In the genomic region with DNA sequence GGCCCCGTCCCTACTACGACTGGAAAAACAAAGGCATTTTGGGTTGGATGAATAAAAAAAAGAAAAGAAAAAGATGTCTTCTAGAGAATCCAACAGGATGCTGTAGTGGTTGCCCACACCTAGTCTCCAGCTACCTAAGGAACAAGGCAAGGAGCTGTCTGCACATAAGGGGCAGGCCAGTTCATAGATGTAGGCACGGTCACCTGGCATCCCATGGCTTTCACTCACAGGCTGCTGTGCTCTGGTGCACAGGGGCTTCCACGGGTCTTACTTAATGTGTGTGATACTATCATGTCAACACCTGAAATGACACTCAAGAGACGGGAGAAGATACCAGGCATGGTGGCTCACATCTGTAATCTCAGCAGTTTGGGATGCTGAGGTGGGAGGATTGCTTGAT, we compare ENCODE assay signal across 9 cellular contexts. TPM values are rescaled to one million over a fixed set of nuclear protein-coding genes. Genes with fewer than 3 reads are reported as not detected.
DNase-seq lines count a peak whose midpoint lies in the region; ATAC-seq and TF ChIP-seq lines count a peak whose summit lies in the region.
"Had no signal": no experiment of that assay in that cellular context is flagged by ENCODE, and none has a peak within 500 bp of the region (broad histone marks: within the 10 kb centered on the region; RNA-seq: fewer than 3 reads in every experiment).

No MANE protein-coding gene starts in this region.

- TF ChIP-seq CTCF in heart left ventricle (IDR thresholded peaks at IDR 0.05) (no peak), mammary epithelial cell (conservative IDR thresholded peaks at IDR 0.05 in 1 of 2, IDR thresholded peaks at IDR 0.05 in 1 of 2; ENCODE audit: extremely low read depth in 1 of 2, insufficient read depth in 1 of 2, low read depth in 1 of 2, low read length in 2 of 2) (no peak), uterus (IDR thresholded peaks at IDR 0.05) (no peak)

- dilution Hi-C loops in mammary epithelial cell (cut with HindIII; ENCODE audit: low sequenced_read_pairs) = no loop called here

- H3K4me1 ChIP-seq in heart left ventricle (peaks cover 0 to 43% (median 16%) of the 10 kb centered on the region in 12 donors), mammary epithelial cell (ENCODE audit: insufficient read depth, low read length) (no peaks in the 10 kb centered on the region), mucosa of stomach (ENCODE audit: control insufficient read depth, insufficient read depth, low read length) (peaks cover 8% of the 10 kb centered on the region), uterus (peaks cover 0 to 11% of the 10 kb centered on the region in 2 donors)

- WGBS in heart left ventricle, 4 donors = 64 to 68% (median 66%) methylated on average over 5 of the region's 5 CpGs
- 81% methylated on average over 5 of the region's 5 CpGs for WGBS in mammary epithelial cell (ENCODE audit: low coverage, missing lambda C conversion rate)

- TF ChIP-seq POLR2A in heart left ventricle (IDR thresholded peaks at IDR 0.05) (no peak), uterus (IDR thresholded peaks at IDR 0.05) (no peak)

- DNase-seq in heart left ventricle (no peak), cardiac septum (ENCODE audit: low spot score) (no peak), mammary epithelial cell (no peak), uterus (peak in 1 of 2 donors; percentile 19), DMS 273 treated with DMSO at 0.1 percent for 48 hours (lab: John Stamatoyannopoulos, UW) (no peak), glomerular visceral epithelial cell (ENCODE audit: extremely low spot score) (no peak), HT-29 (ENCODE audit: low spot score) (no peak)
- DNase-seq: NCI-H1048 had no signal

- BruUV-seq in mammary epithelial cell (replicated peaks; lab: Mats Ljungman, UMichigan) = TSS peak; percentile 32

- in situ Hi-C loops in mammary epithelial cell (cut with MboI; ENCODE audit: low sequenced_read_pairs in 2 of 2) = no loop called here

- CTCF ChIA-PET in mammary epithelial cell (lab: Charles Lee; ENCODE audit: low non-redundant PET) = no interaction called here

- peak overlapping the region; percentile 66 for H3K4me2 ChIP-seq in mammary epithelial cell (ENCODE audit: insufficient read depth, low read depth, low read length)

- H2AFZ ChIP-seq in mammary epithelial cell (ENCODE audit: low read depth, low read length) = peak overlapping the region; percentile 60

- intact Hi-C loops in heart left ventricle (cut with DNase I) = loop anchor here in 5 of 10 donors (2.0 to 5.0 kb wide), 3 partner anchors 25 to 37 kb away; no protein-coding TSS in a partner anchor
- intact Hi-C loops in cardiac septum (cut with DNase I) = loop anchor here (2.0 to 10.0 kb wide), 2 partner anchors 37 to 295 kb away; a partner anchor contains a TSS
- intact Hi-C loops in mammary epithelial cell (cut with micrococcal nuclease) = loop anchor here (2.0 kb wide), 2 partner anchors 25 to 37 kb away; no protein-coding TSS in a partner anchor
- intact Hi-C loops in uterus (cut with DNase I; ENCODE audit: low total_unique reads) = loop anchor here (10.0 kb wide), 1 partner anchor 75 kb away; no protein-coding TSS in a partner anchor

- no peak overlapping the region for H3K9ac ChIP-seq in mammary epithelial cell (ENCODE audit: insufficient read depth, low read length)
- H3K9ac ChIP-seq in mucosa of stomach (ENCODE audit: low read length) = peak overlapping the region; percentile 43

- H3K36me3 ChIP-seq in heart left ventricle = peaks cover 0 to 19% (median 16%) of the 10 kb centered on the region in 9 donors
- H3K36me3 ChIP-seq in mammary epithelial cell (ENCODE audit: insufficient read depth, low read length) = peaks cover 2% of the 10 kb centered on the region
- H3K36me3 ChIP-seq in mucosa of stomach (ENCODE audit: control insufficient read depth, insufficient read depth, low read length) = no peaks in the 10 kb centered on the region
- H3K36me3 ChIP-seq in uterus = no peaks in the 10 kb centered on the region

- H3K27ac ChIP-seq in heart left ventricle (peak overlapping the region in 11 of 12 donors; percentile 89 to 100 (median 96)), mammary epithelial cell (ENCODE audit: insufficient read depth, low read depth, low read length) (no peak overlapping the region), uterus (peak overlapping the region; percentile 95 to 99)

- H4K20me1 ChIP-seq in mammary epithelial cell (ENCODE audit: insufficient read depth, low read length) = no peaks in the 10 kb centered on the region

- no peak for ATAC-seq in heart left ventricle

- peak overlapping the region; percentile 58 to 99 (median 73) for H3K4me3 ChIP-seq in heart left ventricle
- H3K4me3 ChIP-seq in mammary epithelial cell (replicated peaks in 1 of 3; ENCODE audit: insufficient read depth in 1 of 3, low read depth in 2 of 3, low read length in 3 of 3) = peak overlapping the region; percentile 20 to 72 (median 26)
- H3K4me3 ChIP-seq in mucosa of stomach (ENCODE audit: low read length) = no peak overlapping the region
- peak overlapping the region; percentile 79 to 94 for H3K4me3 ChIP-seq in uterus

- H3K9me3 ChIP-seq in heart left ventricle = no peaks in the 10 kb centered on the region
- no peaks in the 10 kb centered on the region for H3K9me3 ChIP-seq in mammary epithelial cell (replicated peaks; ENCODE audit: insufficient read depth, low read length)
- no peaks in the 10 kb centered on the region for H3K9me3 ChIP-seq in mucosa of stomach (ENCODE audit: control insufficient read depth, low read length)
- H3K9me3 ChIP-seq in uterus = no peaks in the 10 kb centered on the region

- H3K79me2 ChIP-seq in mammary epithelial cell (ENCODE audit: insufficient read depth, low read length) = peaks cover 3% of the 10 kb centered on the region

- H3K27me3 ChIP-seq in heart left ventricle (no peaks in the 10 kb centered on the region), mammary epithelial cell (ENCODE audit: insufficient read depth, low read length) (no peaks in the 10 kb centered on the region), mucosa of stomach (ENCODE audit: control insufficient read depth, insufficient read depth, low read length) (no peaks in the 10 kb centered on the region), uterus (no peaks in the 10 kb centered on the region)

RNA-seq across cellular contexts. Expression of a gene that starts 1.0 kb away (rescaled TPM):
- 10 to 100 TPM in 5 of 9 donors, 1 to 10 TPM in 4; 4.1 to 13.9 (median 11.0) TPM for total RNA-seq in heart left ventricle
- polyA plus RNA-seq in heart left ventricle = 10 to 100 TPM in 1 of 2 donors, 1 to 10 TPM in 1; 5.8 to 12.6 TPM
- 9.7 TPM for total RNA-seq in cardiac septum
- total RNA-seq in mammary epithelial cell = 1 to 10 TPM; 3.6 to 7.3 TPM
- polyA plus RNA-seq in mammary epithelial cell = 4.3 TPM
- 2.9 TPM for polyA minus RNA-seq in mammary epithelial cell
- 10 to 100 TPM in 3 of 4 donors, 1 to 10 TPM in 1; 8.7 to 23.5 (median 17.8) TPM for total RNA-seq in uterus
- total RNA-seq in HT-29 (2014; rRNA removed; shearing (Covaris generic)) = 16.3 and 20.8 TPM in 2 replicates
